ENCODE assay signal across 8 cellular contexts in the genomic region with DNA sequence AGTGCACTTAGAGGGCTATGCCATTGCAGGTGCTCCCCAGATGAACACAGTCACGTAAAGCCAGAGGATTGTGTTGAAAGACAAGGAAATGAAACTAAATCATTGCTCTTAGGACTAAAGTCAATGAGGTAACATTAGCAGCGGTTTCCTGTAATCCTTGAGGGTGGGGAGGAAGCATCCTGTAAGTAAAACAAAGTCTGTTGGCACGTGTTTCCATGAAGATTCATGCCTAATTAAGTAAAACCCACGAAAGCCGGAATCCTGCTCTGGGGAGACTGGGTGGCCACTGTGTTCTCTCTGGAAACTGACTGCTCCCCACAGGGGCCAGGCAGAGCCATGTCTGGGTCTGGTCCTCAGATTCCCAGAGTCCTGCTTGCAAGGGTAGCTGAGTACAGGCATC. TPM values are rescaled to one million over a fixed set of nuclear protein-coding genes. Genes with fewer than 3 reads are reported as not detected.
DNase-seq lines count a peak whose midpoint lies in the region; ATAC-seq and TF ChIP-seq lines count a peak whose summit lies in the region.

No MANE protein-coding gene starts in this region.

- peak; percentile 86 for ATAC-seq in GM21529 (IDR thresholded peaks at IDR 0.05; ENCODE audit: unreplicated experiment)
- ATAC-seq in left colon = peak; percentile 65
- ATAC-seq in HG03025 (IDR thresholded peaks at IDR 0.05; ENCODE audit: low FRiP score, unreplicated experiment) = no peak

- DNase-seq in GM12864 (ENCODE audit: low read depth) = peak; percentile 27
- peak; percentile 54 for DNase-seq in NCI-H2029 treated with DMSO at 0.1 percent for 48 hours (lab: John Stamatoyannopoulos, UW)
- no peak for DNase-seq in left colon
- DNase-seq in COLO829 (ENCODE audit: low spot score) = no peak
- no peak for DNase-seq in HK-2 (ENCODE audit: unreplicated experiment)
- DNase-seq in NCI-H1092 (lab: John Stamatoyannopoulos, UW) = no peak

- no peak overlapping the region for H3K4me3 ChIP-seq in GM12864 (ENCODE audit: low read depth, low read length)

- intact Hi-C loops in left colon (cut with DNase I, micrococcal nuclease) = loop anchor here in 1 of 2 donors (10.0 kb wide), 1 partner anchor 377 kb away; no protein-coding TSS in a partner anchor

- TF ChIP-seq CTCF in GM12864 (IDR thresholded peaks at IDR 0.05; ENCODE audit: low read depth, low read length, missing control alignments) = no peak

RNA-seq across cellular contexts. Expression of a gene that starts 18.3 kb away (rescaled TPM):
- total RNA-seq in left colon = under 1 TPM in 1 of 2 donors, not detected in 1; 0.47 TPM

Comparison
In these comparisons a context has a peak if more than half of its experiments do, and no peak if none do; other contexts are left out.
1. DNase-seq: peak in GM12864 (single experiment) and NCI-H2029 treated with DMSO at 0.1 percent for 48 hours (single experiment); none in left colon (0 of 2), COLO829 (single experiment), HK-2 (single experiment) and NCI-H1092 (single experiment).